16 cellular contexts compared by ENCODE assay signal in the genomic region with DNA sequence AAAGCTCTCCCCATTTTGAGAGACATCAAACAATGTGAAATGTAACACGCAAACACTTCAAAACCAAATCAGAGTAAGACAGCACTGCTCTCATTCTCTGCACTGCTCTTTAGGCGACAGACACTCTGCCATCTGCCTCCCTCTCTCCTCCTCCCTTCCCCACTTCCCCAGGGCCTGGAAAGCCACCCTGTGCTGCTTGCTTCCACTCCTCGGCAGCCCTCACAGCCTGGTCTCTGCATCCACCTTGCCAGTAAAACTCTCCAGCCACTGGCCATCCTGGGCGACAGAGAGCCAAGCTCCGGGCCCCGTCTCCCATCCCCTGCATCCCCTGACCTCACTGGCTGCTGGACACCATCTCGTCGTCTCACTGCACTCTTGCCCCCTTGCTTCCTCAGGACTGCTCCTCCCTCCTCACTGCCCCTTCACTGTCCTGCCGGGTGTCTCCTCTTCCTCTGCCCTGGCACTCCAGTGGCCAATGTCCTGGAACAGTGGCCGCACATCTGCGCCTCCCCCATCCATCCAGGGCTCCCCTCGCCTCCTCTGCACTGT.
DNase-seq lines count a peak whose midpoint lies in the region; ATAC-seq, FAIRE-seq and TF ChIP-seq lines count a peak whose summit lies in the region.
"Had no signal": no experiment of that assay in that cellular context is flagged by ENCODE, and none has a peak within 500 bp of the region (broad histone marks: within the 10 kb centered on the region; RNA-seq: fewer than 3 reads in every experiment).

No MANE protein-coding gene starts in this region.

- H3K4me1 ChIP-seq in RWPE2 (ENCODE audit: insufficient read depth, poor library complexity, severe bottlenecking), result no peaks in the 10 kb centered on the region
- no peaks in the 10 kb centered on the region for H3K4me1 ChIP-seq in lower lobe of right lung
- H3K4me1 ChIP-seq: BLaER1 treated with 17β-estradiol and CSF1 and Interleukin-3, amounts not matched to agents 10 nM and 100 nM had no signal

- no peak for FAIRE-seq in GM12892 (lab: Jason Lieb, UNC)
- FAIRE-seq: HepG2 had no signal

- in situ Hi-C loops in G401 (cut with HindIII; ENCODE audit: low sequenced_read_pairs), result no loop called here

- H3K27me3 ChIP-seq in RWPE2 (ENCODE audit: insufficient read depth, poor library complexity, severe bottlenecking) (no peaks in the 10 kb centered on the region), lower lobe of right lung (ENCODE audit: low read depth) (no peaks in the 10 kb centered on the region)
- H3K27me3 ChIP-seq: MG63 had no signal

- DNase-seq in NCI-H187 treated with DMSO at 0.1 percent for 48 hours (lab: John Stamatoyannopoulos, UW), result peak; percentile 32
- DNase-seq in NCI-H187 (lab: John Stamatoyannopoulos, UW), result no peak
- peak; percentile 78 for DNase-seq in G401 (ENCODE audit: low spot score)
- DNase-seq in RWPE2 (ENCODE audit: low spot score), result peak; percentile 38
- DNase-seq in lower lobe of right lung, result peak; percentile 38
- DNase-seq in stimulated activated CD4-positive, alpha-beta T cell treated with anti-CD3 and anti-CD28 coated beads, Interleukin-2, amount 100 ng/mL, for 24 hours, result no peak
- no peak for DNase-seq in GM12892 (ENCODE audit: insufficient read length)
- no peak for DNase-seq in NOMO-1 (lab: John Stamatoyannopoulos, UW; ENCODE audit: unreplicated experiment in 2 of 2)
- DNase-seq: 8988T, NCI-H1105, NCI-H2081 had no signal

- H3K36me3 ChIP-seq in RWPE2 (ENCODE audit: low read depth), result no peaks in the 10 kb centered on the region
- H3K36me3 ChIP-seq in lower lobe of right lung, result no peaks in the 10 kb centered on the region
- H3K36me3 ChIP-seq: BLaER1 treated with 17β-estradiol and CSF1 and Interleukin-3, amounts not matched to agents 10 nM and 100 nM; MG63 had no signal

- TF ChIP-seq POLR2A in GM12892 (IDR thresholded peaks at IDR 0.05; ENCODE audit: low read depth, low read length), result no peak

- H3K4me3 ChIP-seq in RWPE2 (ENCODE audit: severe bottlenecking) (no peak overlapping the region), lower lobe of right lung (no peak overlapping the region)
- H3K4me3 ChIP-seq: BLaER1 treated with 17β-estradiol and CSF1 and Interleukin-3, amounts not matched to agents 10 nM and 100 nM; MG63 had no signal

- H3K27ac ChIP-seq in RWPE2 (ENCODE audit: poor library complexity, severe bottlenecking) (no peak overlapping the region), lower lobe of right lung (no peak overlapping the region)
- H3K27ac ChIP-seq: BLaER1 treated with 17β-estradiol and CSF1 and Interleukin-3, amounts not matched to agents 10 nM and 100 nM had no signal

- no peak for TF ChIP-seq CTCF in RWPE2 (IDR thresholded peaks at IDR 0.05; ENCODE audit: poor library complexity, severe bottlenecking)
- TF ChIP-seq CTCF in lower lobe of right lung (IDR thresholded peaks at IDR 0.05), result peak; percentile 5

- H3K9me3 ChIP-seq in RWPE2 (ENCODE audit: severe bottlenecking) (no peaks in the 10 kb centered on the region), lower lobe of right lung (no peaks in the 10 kb centered on the region)
- H3K9me3 ChIP-seq: BLaER1 treated with 17β-estradiol and CSF1 and Interleukin-3, amounts not matched to agents 10 nM and 100 nM; MG63; SK-N-SH had no signal

- intact Hi-C loops in lower lobe of right lung (cut with DNase I), result no loop called here

- ATAC-seq in RWPE2 (ENCODE audit: low read depth) (no peak), lower lobe of right lung (no peak)
- ATAC-seq: Right ventricle myocardium inferior had no signal

Comparison
In these comparisons a context has a peak if more than half of its experiments do, and no peak if none do; other contexts are left out.
1. DNase-seq: peak in NCI-H187 treated with DMSO at 0.1 percent for 48 hours (single experiment), G401 (single experiment), RWPE2 (single experiment) and lower lobe of right lung (single experiment); none in NCI-H187 (0 of 2), stimulated activated CD4-positive, alpha-beta T cell treated with anti-CD3 and anti-CD28 coated beads, Interleukin-2, amount 100 ng/mL, for 24 hours (0 of 2), GM12892 (single experiment) and NOMO-1 (0 of 2).